ENCODE assay signal across 27 cellular contexts in genomic region chr17:81720267-81721071, GRCh38. TPM values are rescaled to one million over a fixed set of nuclear protein-coding genes. Genes with fewer than 3 reads are reported as not detected.
DNase-seq lines count a peak whose midpoint lies in the region; ATAC-seq and TF ChIP-seq lines count a peak whose summit lies in the region.
"Had no signal": no experiment of that assay in that cellular context is flagged by ENCODE, and none has a peak within 500 bp of the region (broad histone marks: within the 10 kb centered on the region; RNA-seq: fewer than 3 reads in every experiment).

No MANE protein-coding gene starts in this region.

- H3K4me3 Mint-ChIP-seq in Caco-2 (ENCODE audit: unreplicated experiment): no peak overlapping the region
- H3K4me3 Mint-ChIP-seq: activated naive CD4-positive, alpha-beta T cell treated with anti-CD3 and anti-CD28 coated beads, Interleukin-2, amount 50 U/mL, for 24 hours; activated T-helper 17 cell treated with anti-CD3 and anti-CD28 coated beads, Interleukin-2, amount 50 U/mL, for 72 hours; brain; memory B cell; nephron progenitor cell had no signal

- H3K4me1 ChIP-seq in Caco-2 (peaks cover 4% of the 10 kb centered on the region; the same call in 1 of the 2 replicates), RWPE2 (ENCODE audit: insufficient read depth, poor library complexity, severe bottlenecking) (peaks cover 24% of the 10 kb centered on the region)

- BruUV-seq in Caco-2 (replicated peaks; lab: Mats Ljungman, UMichigan): TSS peak; percentile 11

- DNase-seq in Caco-2 (no peak), RWPE2 (ENCODE audit: low spot score) (peak; percentile 62), islet precursor cell (peak; percentile 55), retina (peak; percentile 28), NCI-H748 treated with DMSO at 0.1 percent for 48 hours (lab: John Stamatoyannopoulos, UW) (no peak), DMS79 (lab: John Stamatoyannopoulos, UW) (no peak)
- no peak for DNase-seq in activated naive CD4-positive, alpha-beta T cell (lab: John Stamatoyannopoulos, UW)
- DNase-seq: activated CD4-positive, alpha-beta T cell treated with anti-CD3 and anti-CD28 coated beads for 48 hours; amniotic stem cell; cerebellar nuclear complex; foreskin melanocyte; H7; NCI-H1048; NCI-H1694; NCI-H446 treated with DMSO at 0.1 percent for 48 hours; nephron progenitor cell; SJCRH30; spleen; stimulated activated CD4-positive, alpha-beta T cell treated with anti-CD3 and anti-CD28 coated beads, Interleukin-2, amount 100 ng/mL, for 48 hours; stomach; SW 1271 had no signal

- H3K27me3 ChIP-seq in Caco-2 (replicated peaks; ENCODE audit: control insufficient read depth, insufficient read depth, low read length): no peaks in the 10 kb centered on the region
- H3K27me3 ChIP-seq in RWPE2 (ENCODE audit: insufficient read depth, poor library complexity, severe bottlenecking): no peaks in the 10 kb centered on the region
- H3K27me3 ChIP-seq: right lobe of liver had no signal

- H3K9me3 ChIP-seq in Caco-2 (no peaks in the 10 kb centered on the region), RWPE2 (ENCODE audit: severe bottlenecking) (no peaks in the 10 kb centered on the region)
- H3K9me3 ChIP-seq: right lobe of liver, SJCRH30, spleen, stomach had no signal

- H3K27ac ChIP-seq in RWPE2 (ENCODE audit: poor library complexity, severe bottlenecking): no peak overlapping the region
- H3K27ac ChIP-seq: right lobe of liver, SJCRH30, spleen had no signal

- TF ChIP-seq CTCF in Caco-2 (IDR thresholded peaks at IDR 0.05; ENCODE audit: insufficient read depth in 1 of 2, low read depth in 1 of 2, low read length in 1 of 2, severe bottlenecking in 1 of 2, unreplicated experiment in 1 of 2) (no peak), RWPE2 (IDR thresholded peaks at IDR 0.05; ENCODE audit: poor library complexity, severe bottlenecking) (no peak)

- H3K27me3 Mint-ChIP-seq in Caco-2 (ENCODE audit: insufficient read depth, unreplicated experiment): no peaks in the 10 kb centered on the region
- H3K27me3 Mint-ChIP-seq: brain had no signal

- intact Hi-C loops in Caco-2 (cut with micrococcal nuclease; ENCODE audit: unreplicated experiment): no loop called here

- H3K36me3 ChIP-seq in Caco-2 (ENCODE audit: control insufficient read depth, insufficient read depth, low read length) (no peaks in the 10 kb centered on the region), RWPE2 (ENCODE audit: low read depth) (peaks cover 15% of the 10 kb centered on the region)

- ATAC-seq in RWPE2 (ENCODE audit: low read depth): no peak
- ATAC-seq: activated T-helper 17 cell treated with anti-CD3 and anti-CD28 coated beads, Interleukin-2, amount 50 U/mL, for 72 hours; right lobe of liver had no signal

- H3K36me3 Mint-ChIP-seq in Caco-2 (ENCODE audit: insufficient read depth, unreplicated experiment): peaks cover 31% of the 10 kb centered on the region
- H3K36me3 Mint-ChIP-seq: activated naive CD4-positive, alpha-beta T cell treated with anti-CD3 and anti-CD28 coated beads, Interleukin-2, amount 50 U/mL, for 24 hours; memory B cell had no signal

- no peaks in the 10 kb centered on the region for H3K9me3 Mint-ChIP-seq in Caco-2 (ENCODE audit: unreplicated experiment)
- H3K9me3 Mint-ChIP-seq: activated naive CD4-positive, alpha-beta T cell treated with anti-CD3 and anti-CD28 coated beads, Interleukin-2, amount 50 U/mL, for 24 hours; activated T-helper 17 cell treated with anti-CD3 and anti-CD28 coated beads, Interleukin-2, amount 50 U/mL, for 72 hours; brain; memory B cell; nephron progenitor cell had no signal

- no peaks in the 10 kb centered on the region for H3K4me1 Mint-ChIP-seq in Caco-2 (ENCODE audit: low read depth, unreplicated experiment)
- H3K4me1 Mint-ChIP-seq: activated naive CD4-positive, alpha-beta T cell treated with anti-CD3 and anti-CD28 coated beads, Interleukin-2, amount 50 U/mL, for 24 hours; activated T-helper 17 cell treated with anti-CD3 and anti-CD28 coated beads, Interleukin-2, amount 50 U/mL, for 72 hours; brain; memory B cell had no signal

- POLR2A ChIA-PET in Caco-2 (lab: Charles Lee): no interaction called here

- H3K27ac Mint-ChIP-seq in Caco-2 (ENCODE audit: unreplicated experiment): no peak overlapping the region
- H3K27ac Mint-ChIP-seq: activated naive CD4-positive, alpha-beta T cell treated with anti-CD3 and anti-CD28 coated beads, Interleukin-2, amount 50 U/mL, for 24 hours; activated T-helper 17 cell treated with anti-CD3 and anti-CD28 coated beads, Interleukin-2, amount 50 U/mL, for 72 hours; memory B cell; nephron progenitor cell; progenitor cell of endocrine pancreas had no signal

- H3K4me3 ChIP-seq in Caco-2 (ENCODE audit: low read depth, low read length): no peak overlapping the region
- no peak overlapping the region for H3K4me3 ChIP-seq in RWPE2 (ENCODE audit: severe bottlenecking)
- H3K4me3 ChIP-seq: right lobe of liver, SJCRH30, spleen, stomach had no signal

- CTCF ChIA-PET in Caco-2 (lab: Charles Lee): no interaction called here

RNA-seq across cellular contexts. Expression of gene SLC25A10, which starts 8.4 kb away (rescaled TPM):
- 49.5 and 54.8 TPM in 2 replicates for total RNA-seq in Caco-2 (2022)

RNA-seq across cellular contexts. Expression of gene MRPL12, which starts 17.3 kb away (rescaled TPM):
- 164 and 176 TPM in 2 replicates for total RNA-seq in Caco-2 (2022)

RNA-seq across cellular contexts. Expression of gene HGS, which starts 36.7 kb away (rescaled TPM):
- total RNA-seq in Caco-2 (2022): 176 and 178 TPM in 2 replicates

RNA-seq across cellular contexts. Expression of gene ARL16, which starts 36.9 kb away (rescaled TPM):
- 45.1 and 49.8 TPM in 2 replicates for total RNA-seq in Caco-2 (2022)

RNA-seq across cellular contexts. Expression of gene CCDC137, which starts 53.9 kb away (rescaled TPM):
- total RNA-seq in Caco-2 (2022): 49.0 and 50.5 TPM in 2 replicates

Comparison
In these comparisons a context has a peak if more than half of its experiments do, and no peak if none do; other contexts are left out.
1. DNase-seq: peak in RWPE2 (single experiment), islet precursor cell (single experiment) and retina (single experiment); none in Caco-2 (0 of 2), NCI-H748 treated with DMSO at 0.1 percent for 48 hours (single experiment), DMS79 (single experiment) and activated naive CD4-positive, alpha-beta T cell (0 of 4).